Comparison of ENCODE assay signal across 38 cellular contexts in the genomic region with DNA sequence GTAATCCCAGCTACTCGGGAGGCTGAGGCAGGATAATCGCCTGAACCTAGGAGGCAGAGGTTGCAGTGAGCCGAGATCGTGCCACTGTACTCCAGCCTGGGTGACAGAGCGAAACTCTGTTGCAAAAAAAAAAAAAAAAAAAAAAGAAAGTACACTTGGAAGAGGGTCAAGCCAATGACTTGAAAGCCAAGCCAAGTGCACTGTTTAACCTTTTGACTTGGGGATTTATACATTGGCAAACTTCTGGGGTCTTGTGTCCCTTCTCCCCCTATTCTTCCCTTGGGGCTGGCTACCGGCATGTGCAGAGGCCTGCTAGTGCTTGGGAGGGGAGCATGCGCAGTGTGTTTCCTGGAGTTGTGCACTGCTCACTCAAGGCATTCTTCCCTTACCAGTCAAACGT. TPM values are rescaled to one million over a fixed set of nuclear protein-coding genes. Genes with fewer than 3 reads are reported as not detected.
"Had no signal": no experiment of that assay in that cellular context is flagged by ENCODE, and none has a peak within 500 bp of the region (broad histone marks: within the 10 kb centered on the region; RNA-seq: fewer than 3 reads in every experiment).

No MANE protein-coding gene starts in this region.

- H3K27ac Mint-ChIP-seq: activated CD4-positive, alpha-beta memory T cell treated with anti-CD3 and anti-CD28 coated beads for 36 hours; activated CD4-positive, alpha-beta T cell treated with anti-CD3 and anti-CD28 coated beads for 36 hours; activated CD4-positive, alpha-beta T cell treated with anti-CD3 and anti-CD28 coated beads, Interleukin-2, amount 10 ng/mL, durations not matched to agents 24 days and 14 days; activated CD8-positive, alpha-beta memory T cell treated with anti-CD3 and anti-CD28 coated beads, Interleukin-2, amount 10 ng/mL, durations not matched to agents 7 days and 5 days; activated CD8-positive, alpha-beta T cell treated with anti-CD3 and anti-CD28 coated beads, Interleukin-2, amount 10 ng/mL, durations not matched to agents 7 days and 5 days; activated naive CD4-positive, alpha-beta T cell treated with anti-CD3 and anti-CD28 coated beads, Interleukin-2, amount 50 U/mL, for 24 hours; activated naive CD8-positive, alpha-beta T cell treated with anti-CD3 and anti-CD28 coated beads for 36 hours; activated naive CD8-positive, alpha-beta T cell treated with anti-CD3 and anti-CD28 coated beads, Interleukin-2, amount 50 U/mL, for 24 hours; activated T-helper 1 cell treated with anti-CD3 and anti-CD28 coated beads, Interleukin-12 subunit alpha, Interleukin-12 subunit beta, Interleukin-2, Interleukin-4 antibody, amounts not matched to agents 30 ng/mL and 10 ng/mL and 1 ng/mL, durations not matched to agents 14 hours and 24 hours and 36 hours; effector memory CD8-positive, alpha-beta T cell; T-cell; T-helper 1 cell treated with Interleukin-12 subunit alpha and Interleukin-12 subunit beta and Interleukin-4 antibody, amounts not matched to agents 30 μg/mL and 1 μg/mL, for 36 hours had no signal

- ATAC-seq: activated CD4-positive, alpha-beta T cell treated with anti-CD3 and anti-CD28 coated beads for 36 hours; activated CD8-positive, alpha-beta memory T cell treated with anti-CD3 and anti-CD28 coated beads, Interleukin-2, amount 10 ng/mL, durations not matched to agents 7 days and 5 days; activated CD8-positive, alpha-beta T cell treated with anti-CD3 and anti-CD28 coated beads, Interleukin-2, amount 10 ng/mL, durations not matched to agents 7 days and 5 days; activated naive CD8-positive, alpha-beta T cell treated with anti-CD3 and anti-CD28 coated beads, Interleukin-2, amount 50 U/mL, for 24 hours; body of pancreas; effector memory CD8-positive, alpha-beta T cell; foreskin keratinocyte; gastrocnemius medialis; heart right ventricle; T-cell had no signal

- H3K9me3 ChIP-seq: adrenal gland, body of pancreas, esophagus muscularis mucosa, gastrocnemius medialis, heart right ventricle had no signal

- H3K27me3 Mint-ChIP-seq: activated CD4-positive, alpha-beta memory T cell treated with anti-CD3 and anti-CD28 coated beads for 36 hours; activated CD4-positive, alpha-beta T cell treated with anti-CD3 and anti-CD28 coated beads for 36 hours; activated CD4-positive, alpha-beta T cell treated with anti-CD3 and anti-CD28 coated beads, Interleukin-2, amount 10 ng/mL, durations not matched to agents 24 days and 14 days; activated CD8-positive, alpha-beta memory T cell treated with anti-CD3 and anti-CD28 coated beads, Interleukin-2, amount 10 ng/mL, durations not matched to agents 7 days and 5 days; activated naive CD4-positive, alpha-beta T cell treated with anti-CD3 and anti-CD28 coated beads, Interleukin-2, amount 50 U/mL, for 24 hours; activated naive CD8-positive, alpha-beta T cell treated with anti-CD3 and anti-CD28 coated beads for 36 hours; activated naive CD8-positive, alpha-beta T cell treated with anti-CD3 and anti-CD28 coated beads, Interleukin-2, amount 50 U/mL, for 24 hours; effector memory CD8-positive, alpha-beta T cell; T-cell had no signal

- FAIRE-seq: colon had no signal

- H3K27ac ChIP-seq: adrenal gland, body of pancreas, esophagus muscularis mucosa, foreskin keratinocyte, gastrocnemius medialis, heart right ventricle had no signal

- H3K36me3 Mint-ChIP-seq: activated CD4-positive, alpha-beta memory T cell treated with anti-CD3 and anti-CD28 coated beads for 36 hours; activated CD8-positive, alpha-beta memory T cell treated with anti-CD3 and anti-CD28 coated beads, Interleukin-2, amount 10 ng/mL, durations not matched to agents 7 days and 5 days; activated naive CD4-positive, alpha-beta T cell treated with anti-CD3 and anti-CD28 coated beads, Interleukin-2, amount 50 U/mL, for 24 hours; activated naive CD8-positive, alpha-beta T cell treated with anti-CD3 and anti-CD28 coated beads for 36 hours; T-cell had no signal

- H3K9me3 Mint-ChIP-seq: activated CD4-positive, alpha-beta memory T cell treated with anti-CD3 and anti-CD28 coated beads for 36 hours; activated CD4-positive, alpha-beta T cell treated with anti-CD3 and anti-CD28 coated beads, Interleukin-2, amount 10 ng/mL, durations not matched to agents 24 days and 14 days; activated naive CD4-positive, alpha-beta T cell treated with anti-CD3 and anti-CD28 coated beads, Interleukin-2, amount 50 U/mL, for 24 hours; activated naive CD8-positive, alpha-beta T cell treated with anti-CD3 and anti-CD28 coated beads for 36 hours; activated naive CD8-positive, alpha-beta T cell treated with anti-CD3 and anti-CD28 coated beads, Interleukin-2, amount 50 U/mL, for 24 hours; activated T-helper 1 cell treated with anti-CD3 and anti-CD28 coated beads, Interleukin-12 subunit alpha, Interleukin-12 subunit beta, Interleukin-2, Interleukin-4 antibody, amounts not matched to agents 30 ng/mL and 10 ng/mL and 1 ng/mL, durations not matched to agents 14 hours and 24 hours and 36 hours; effector memory CD8-positive, alpha-beta T cell; T-cell; T-helper 1 cell treated with Interleukin-12 subunit alpha and Interleukin-12 subunit beta and Interleukin-4 antibody, amounts not matched to agents 30 μg/mL and 1 μg/mL, for 36 hours had no signal

- H3K27me3 ChIP-seq: adrenal gland, body of pancreas, esophagus muscularis mucosa, foreskin keratinocyte, gastrocnemius medialis, heart right ventricle had no signal

- DNase-seq: activated CD4-positive, alpha-beta memory T cell treated with anti-CD3 and anti-CD28 coated beads for 36 hours; activated CD4-positive, alpha-beta T cell treated with anti-CD3 and anti-CD28 coated beads for 36 hours; activated CD4-positive, alpha-beta T cell treated with anti-CD3 and anti-CD28 coated beads, Interleukin-2, amount 10 ng/mL, durations not matched to agents 24 days and 14 days; activated CD4-positive, CD25-positive, alpha-beta regulatory T cell; activated CD4-positive, CD25-positive, alpha-beta regulatory T cell treated with anti-CD3 and anti-CD28 coated beads, Interleukin-2, amount 50 U/mL, for 72 hours; activated CD8-positive, alpha-beta memory T cell treated with anti-CD3 and anti-CD28 coated beads, Interleukin-2, amount 10 ng/mL, durations not matched to agents 7 days and 5 days; activated CD8-positive, alpha-beta memory T cell treated with anti-CD3 and anti-CD28 coated beads, Interleukin-2, amount 50 U/mL, for 4 hours; activated CD8-positive, alpha-beta T cell treated with anti-CD3 and anti-CD28 coated beads, Interleukin-2, amount 10 ng/mL, durations not matched to agents 7 days and 5 days; activated gamma-delta T cell; activated naive CD4-positive, alpha-beta T cell treated with Interleukin-2 at 50 U/mL for 16 hours; activated naive CD8-positive, alpha-beta T cell treated with anti-CD3 and anti-CD28 coated beads for 36 hours; activated naive CD8-positive, alpha-beta T cell treated with anti-CD3 and anti-CD28 coated beads, Interleukin-2, amount 50 U/mL, for 24 hours; activated T-cell treated with anti-CD3 and anti-CD28 coated beads, Interleukin-2, amount 50 U/mL, for 1 hour; activated T-cell treated with anti-CD3 and anti-CD28 coated beads, Interleukin-2, amount 50 U/mL, for 48 hours; adrenal gland; amygdala; aorta; body of pancreas; caudate nucleus; cortex of kidney; dermis blood vessel endothelial cell; effector CD4-positive, alpha-beta T cell; effector memory CD8-positive, alpha-beta T cell; erythroblast; foreskin keratinocyte; gastrocnemius medialis; glutamatergic neuron; heart right ventricle; T-cell; T-helper 9 cell had no signal

- H3K4me3 Mint-ChIP-seq: activated CD4-positive, alpha-beta memory T cell treated with anti-CD3 and anti-CD28 coated beads for 36 hours; activated CD4-positive, alpha-beta T cell treated with anti-CD3 and anti-CD28 coated beads for 36 hours; activated CD4-positive, alpha-beta T cell treated with anti-CD3 and anti-CD28 coated beads, Interleukin-2, amount 10 ng/mL, durations not matched to agents 24 days and 14 days; activated CD8-positive, alpha-beta memory T cell treated with anti-CD3 and anti-CD28 coated beads, Interleukin-2, amount 10 ng/mL, durations not matched to agents 7 days and 5 days; activated CD8-positive, alpha-beta T cell treated with anti-CD3 and anti-CD28 coated beads, Interleukin-2, amount 10 ng/mL, durations not matched to agents 7 days and 5 days; activated naive CD4-positive, alpha-beta T cell treated with anti-CD3 and anti-CD28 coated beads, Interleukin-2, amount 50 U/mL, for 24 hours; activated naive CD8-positive, alpha-beta T cell treated with anti-CD3 and anti-CD28 coated beads for 36 hours; activated naive CD8-positive, alpha-beta T cell treated with anti-CD3 and anti-CD28 coated beads, Interleukin-2, amount 50 U/mL, for 24 hours; activated T-helper 1 cell treated with anti-CD3 and anti-CD28 coated beads, Interleukin-12 subunit alpha, Interleukin-12 subunit beta, Interleukin-2, Interleukin-4 antibody, amounts not matched to agents 30 ng/mL and 10 ng/mL and 1 ng/mL, durations not matched to agents 14 hours and 24 hours and 36 hours; effector memory CD8-positive, alpha-beta T cell; T-cell; T-helper 1 cell treated with Interleukin-12 subunit alpha and Interleukin-12 subunit beta and Interleukin-4 antibody, amounts not matched to agents 30 μg/mL and 1 μg/mL, for 36 hours had no signal

- H3K36me3 ChIP-seq: adrenal gland, esophagus muscularis mucosa, gastrocnemius medialis, heart right ventricle had no signal

- H3K4me3 ChIP-seq: adrenal gland, body of pancreas, esophagus muscularis mucosa, gastrocnemius medialis, heart right ventricle had no signal

RNA-seq across cellular contexts. Expression of a gene that starts 14.3 kb away (rescaled TPM):
- total RNA-seq: activated CD4-positive, alpha-beta memory T cell treated with anti-CD3 and anti-CD28 coated beads for 36 hours; activated CD4-positive, alpha-beta T cell treated with anti-CD3 and anti-CD28 coated beads for 36 hours; activated CD4-positive, alpha-beta T cell treated with anti-CD3 and anti-CD28 coated beads, Interleukin-2, amount 10 ng/mL, durations not matched to agents 24 days and 14 days; activated CD8-positive, alpha-beta memory T cell treated with anti-CD3 and anti-CD28 coated beads for 36 hours; activated CD8-positive, alpha-beta memory T cell treated with anti-CD3 and anti-CD28 coated beads, Interleukin-2, amount 10 ng/mL, durations not matched to agents 7 days and 5 days; activated CD8-positive, alpha-beta T cell treated with anti-CD3 and anti-CD28 coated beads, Interleukin-2, amount 10 ng/mL, durations not matched to agents 7 days and 5 days; activated naive CD8-positive, alpha-beta T cell treated with anti-CD3 and anti-CD28 coated beads for 36 hours; activated T-helper 1 cell treated with anti-CD3 and anti-CD28 coated beads, Interleukin-12 subunit alpha, Interleukin-12 subunit beta, Interleukin-2, Interleukin-4 antibody, amounts not matched to agents 30 ng/mL and 10 ng/mL and 1 ng/mL, durations not matched to agents 14 hours and 24 hours and 36 hours; chondrocyte; dermis blood vessel endothelial cell; esophagus muscularis mucosa; foreskin keratinocyte; T-cell; T-helper 2 cell treated with Interferon-gamma antibody and Interleukin-4, amounts not matched to agents 100 ng/mL and 5 ng/mL, for 36 hours had no signal
- polyA plus RNA-seq: foreskin keratinocyte had no signal
